Comparison of ENCODE assay signal across 8 cellular contexts in the genomic region with DNA sequence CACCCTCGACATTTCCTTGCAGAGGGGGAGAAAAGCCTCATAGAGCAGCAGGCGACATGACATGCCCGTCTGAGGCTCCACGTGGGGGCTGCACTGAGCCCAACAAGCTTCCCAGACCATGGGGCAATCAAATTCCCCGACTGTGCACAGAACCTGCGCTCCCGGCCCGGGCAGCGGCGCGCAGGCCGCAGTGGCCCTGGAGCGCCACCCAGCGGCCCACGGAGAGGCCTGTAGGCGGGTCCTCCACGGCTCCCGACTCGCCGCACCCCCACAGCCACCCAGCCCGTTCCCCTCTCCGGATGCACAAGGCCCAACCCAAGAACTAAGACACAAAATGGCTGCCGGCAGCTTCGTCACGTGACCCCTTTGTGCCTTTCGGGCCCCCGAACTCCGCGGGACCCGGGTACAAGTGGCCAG. TPM values are rescaled to one million over a fixed set of nuclear protein-coding genes. Genes with fewer than 3 reads are reported as not detected.
DNase-seq lines count a peak whose midpoint lies in the region; ATAC-seq and TF ChIP-seq lines count a peak whose summit lies in the region.

No MANE protein-coding gene starts in this region.

- H3K4me1 ChIP-seq in spleen: peaks cover 46 to 88% (median 81%) of the 10 kb centered on the region in 6 donors

- DNase-seq in AG08395 (ENCODE audit: low spot score): peak; percentile 97
- peak; percentile 73 for DNase-seq in NCI-H2171 (lab: John Stamatoyannopoulos, UW)
- peak in 60 of 61 donors; percentile 39 to 97 (median 91) for DNase-seq in caudate nucleus (lab: John Stamatoyannopoulos, UW)
- peak; percentile 93 for DNase-seq in inferior parietal cortex (ENCODE audit: extremely low spot score)
- peak; percentile 99 for DNase-seq in spleen

- 0 to 1% (median 0%) methylated on average over 21 to 30 of the region's 30 CpGs for WGBS in spleen, 5 donors

- H3K36me3 ChIP-seq in spleen: peaks cover 0 to 19% (median 2%) of the 10 kb centered on the region in 6 donors

- H3K27me3 ChIP-seq in spleen (replicated peaks in 1 of 7): no peaks in the 10 kb centered on the region

- H3K9me3 ChIP-seq in spleen: no peaks in the 10 kb centered on the region

- peak; percentile 98 for TF ChIP-seq CTCF in VCaP (conservative IDR thresholded peaks at IDR 0.05)
- peak; percentile 95 to 100 (median 99) for TF ChIP-seq CTCF in spleen (IDR thresholded peaks at IDR 0.05 in 8 of 11, conservative IDR thresholded peaks at IDR 0.05 in 3 of 11)

- intact Hi-C loops in spleen (cut with DNase I; ENCODE audit: low total_unique reads): loop anchor here (5.0 kb wide), 1 partner anchor 89 kb away; no protein-coding TSS in a partner anchor

- peak overlapping the region; percentile 49 to 87 (median 74) for H3K4me3 ChIP-seq in spleen

- peak; percentile 77 for ATAC-seq in GM18868 (IDR thresholded peaks at IDR 0.05; ENCODE audit: unreplicated experiment)
- ATAC-seq in HG03108 (IDR thresholded peaks at IDR 0.05; ENCODE audit: unreplicated experiment): peak; percentile 80

- peak in 1 of 3 donors; percentile 23 for TF ChIP-seq POLR2A in spleen (IDR thresholded peaks at IDR 0.05)

- H3K27ac ChIP-seq in VCaP: peak overlapping the region; percentile 100
- H3K27ac ChIP-seq in caudate nucleus (ENCODE audit: low read depth, low read length): peak overlapping the region; percentile 100
- peak overlapping the region; percentile 98 to 100 (median 100) for H3K27ac ChIP-seq in spleen

RNA-seq across cellular contexts. Expression of a gene that starts 0.8 kb away (rescaled TPM):
- total RNA-seq in spleen: 10 to 100 TPM; 52.8 to 69.2 (median 57.5) TPM
- polyA plus RNA-seq in spleen: 10 to 100 TPM; 16.0 to 21.4 (median 19.1) TPM

Comparison
In these comparisons a context has a peak if more than half of its experiments do, and no peak if none do; other contexts are left out.
1. Peak in every context shown above with its lines: DNase-seq, ATAC-seq, H3K4me3 ChIP-seq and H3K27ac ChIP-seq.